In genomic region chrX:16826207-16826606, GRCh38 we compare ENCODE assay signal across 8 cellular contexts. TPM values are rescaled to one million over a fixed set of nuclear protein-coding genes. Genes with fewer than 3 reads are reported as not detected.
DNase-seq lines count a peak whose midpoint lies in the region; ATAC-seq, FAIRE-seq and TF ChIP-seq lines count a peak whose summit lies in the region.

No MANE protein-coding gene starts in this region.

- H3K79me2 ChIP-seq in keratinocyte (ENCODE audit: control insufficient read depth, insufficient read depth, low read length): no peaks in the 10 kb centered on the region

- intact Hi-C loops in upper lobe of right lung (cut with DNase I): loop anchor here (10.0 kb wide), 1 partner anchor 219 kb away; no protein-coding TSS in a partner anchor

- H2AFZ ChIP-seq in keratinocyte (ENCODE audit: control insufficient read depth, low read length): peak overlapping the region; percentile 33

- no peaks in the 10 kb centered on the region for H4K20me1 ChIP-seq in keratinocyte (ENCODE audit: control insufficient read depth, extremely low read depth, insufficient read depth, low read length)

- H3K36me3 ChIP-seq in keratinocyte (ENCODE audit: control insufficient read depth in 2 of 2, extremely low read depth in 1 of 2, insufficient read depth in 2 of 2, low read length in 2 of 2) (peaks cover 9 to 19% of the 10 kb centered on the region in 2 experiments), upper lobe of right lung (peaks cover 6% of the 10 kb centered on the region)

- H3K9me1 ChIP-seq in keratinocyte (ENCODE audit: control insufficient read depth, extremely low read depth, insufficient read depth, low read length): peaks cover 2% of the 10 kb centered on the region

- H3K4me3 ChIP-seq in keratinocyte (ENCODE audit: control insufficient read depth in 2 of 3, extremely low read depth in 1 of 3, insufficient read depth in 2 of 3, low read depth in 1 of 3, low read length in 3 of 3): no peak overlapping the region
- H3K4me3 ChIP-seq in upper lobe of right lung: no peak overlapping the region

- ATAC-seq in upper lobe of right lung: no peak

- no peak overlapping the region for H3K4me2 ChIP-seq in keratinocyte (ENCODE audit: control insufficient read depth, extremely low read depth, insufficient read depth, low read depth, low read length)

- no peak for FAIRE-seq in keratinocyte (lab: Jason Lieb, UNC)

- dilution Hi-C loops in keratinocyte (cut with MboI; ENCODE audit: extremely low pct_ligation_motif_present, low sequenced_read_pairs): loop anchor here (25.0 kb wide), 1 partner anchor 236 kb away; no protein-coding TSS in a partner anchor

- H3K27me3 ChIP-seq in keratinocyte (ENCODE audit: control insufficient read depth, extremely low read depth, insufficient read depth, low read length) (no peaks in the 10 kb centered on the region), upper lobe of right lung (no peaks in the 10 kb centered on the region)

- H3K4me1 ChIP-seq in keratinocyte (ENCODE audit: control insufficient read depth, extremely low read depth, insufficient read depth, low read length): peaks cover 52% of the 10 kb centered on the region
- no peaks in the 10 kb centered on the region for H3K4me1 ChIP-seq in upper lobe of right lung

- DNase-seq in AG09319 (ENCODE audit: extremely low read depth, low read depth): peak; percentile 46
- peak; percentile 0 for DNase-seq in GF-D8 (lab: John Stamatoyannopoulos, UW)
- DNase-seq in NCI-H1105 (lab: John Stamatoyannopoulos, UW): peak; percentile 36
- DNase-seq in amniotic stem cell (lab: John Stamatoyannopoulos, UW): peak; percentile 8
- no peak for DNase-seq in keratinocyte (ENCODE audit: low read depth, low spot score)
- DNase-seq in upper lobe of right lung: no peak
- DNase-seq in stimulated activated naive CD4-positive, alpha-beta T cell treated with Interleukin-2 at 50 U/mL for 16 hours (lab: John Stamatoyannopoulos, UW): no peak
- no peak for DNase-seq in NCI-H1048 (lab: John Stamatoyannopoulos, UW)

- H3K9ac ChIP-seq in keratinocyte (ENCODE audit: control insufficient read depth, extremely low read depth, insufficient read depth, low read length): no peak overlapping the region

- H3K27ac ChIP-seq in keratinocyte (ENCODE audit: control insufficient read depth, insufficient read depth, low read length): peak overlapping the region; percentile 90
- no peak overlapping the region for H3K27ac ChIP-seq in upper lobe of right lung

- no peaks in the 10 kb centered on the region for H3K9me3 ChIP-seq in keratinocyte (ENCODE audit: control insufficient read depth, low read depth, low read length)
- H3K9me3 ChIP-seq in upper lobe of right lung: no peaks in the 10 kb centered on the region

- TF ChIP-seq CTCF in AG09319 (IDR thresholded peaks at IDR 0.05; ENCODE audit: low read depth, low read length) (peak; percentile 55), keratinocyte (optimal IDR thresholded peaks at IDR 0.05 in 1 of 3, IDR thresholded peaks at IDR 0.05 in 1 of 3, conservative IDR thresholded peaks at IDR 0.05 in 1 of 3; ENCODE audit: extremely low read depth in 1 of 3, insufficient read depth in 2 of 3, low read length in 3 of 3) (peak in 2 of 3 experiments; percentile 23 to 55), upper lobe of right lung (IDR thresholded peaks at IDR 0.05) (peak; percentile 30)

RNA-seq across cellular contexts. Expression of gene TXLNG, which starts 39.9 kb away (rescaled TPM):
- 22.4 to 38.5 TPM (median 24.8 TPM) in 3 replicates for polyA plus RNA-seq in keratinocyte
- 9.5 TPM for polyA plus RNA-seq in keratinocyte (2011; ENCODE audit: low read depth)
- 15.3 and 29.7 TPM in 2 replicates for polyA plus RNA-seq in keratinocyte (2011; cell fraction: cytosol; rRNA removed)
- polyA plus RNA-seq in keratinocyte (2011; cell fraction: nucleus; rRNA removed): 33.6 and 45.7 TPM in 2 replicates
- polyA plus RNA-seq in keratinocyte (2012; ENCODE audit: low replicate concordance): 13.5 and 19.2 TPM in 2 replicates
- 7.7 to 20.6 TPM (median 9.5 TPM) in 3 replicates for polyA minus RNA-seq in keratinocyte
- 9.0 TPM for polyA minus RNA-seq in keratinocyte (2011; cell fraction: cytosol; rRNA and poly(A)+ RNA removed)
- 12.7 and 23.0 TPM in 2 replicates for polyA minus RNA-seq in keratinocyte (2011; cell fraction: nucleus; rRNA and poly(A)+ RNA removed)
- total RNA-seq in upper lobe of right lung: 12.1 TPM

RNA-seq across cellular contexts. Expression of gene RBBP7, which starts 44.0 kb away (rescaled TPM):
- polyA plus RNA-seq in keratinocyte: 88.5 to 137 TPM (median 101 TPM) in 3 replicates
- 62.3 TPM for polyA plus RNA-seq in keratinocyte (2011; ENCODE audit: low read depth)
- polyA plus RNA-seq in keratinocyte (2011; cell fraction: cytosol; rRNA removed): 67.3 and 97.1 TPM in 2 replicates
- polyA plus RNA-seq in keratinocyte (2011; cell fraction: nucleus; rRNA removed): 91.8 and 110 TPM in 2 replicates
- 65.5 and 147 TPM in 2 replicates for polyA plus RNA-seq in keratinocyte (2012; ENCODE audit: low replicate concordance)
- polyA minus RNA-seq in keratinocyte: 65.1 to 117 TPM (median 78.5 TPM) in 3 replicates
- polyA minus RNA-seq in keratinocyte (2011; cell fraction: cytosol; rRNA and poly(A)+ RNA removed): 55.6 TPM
- 36.0 and 48.8 TPM in 2 replicates for polyA minus RNA-seq in keratinocyte (2011; cell fraction: nucleus; rRNA and poly(A)+ RNA removed)
- total RNA-seq in upper lobe of right lung: 63.4 TPM

Comparison
In these comparisons a context has a peak if more than half of its experiments do, and no peak if none do; other contexts are left out.
1. DNase-seq: peak in AG09319 (single experiment), GF-D8 (single experiment), NCI-H1105 (single experiment) and amniotic stem cell (single experiment); none in keratinocyte (single experiment), upper lobe of right lung (single experiment), stimulated activated naive CD4-positive, alpha-beta T cell treated with Interleukin-2 at 50 U/mL for 16 hours (single experiment) and NCI-H1048 (single experiment).
2. Peak in every context shown above with its lines, with median percentiles within 50 percentile points of each other: CTCF ChIP-seq.